In genomic region chr11:20208622-20209090, GRCh38 we compare ENCODE assay signal across 1 cellular context.
TF ChIP-seq lines count a peak whose summit lies in the region.

No MANE protein-coding gene starts in this region.

TF ChIP-seq in SK-N-SH, 30 proteins besides CTCF, POLR2A, EP300 and RAD21:
- no peak for TF ChIP-seq USF1 (IDR thresholded peaks at IDR 0.05; ENCODE audit: borderline replicate concordance, low read depth)
- TF ChIP-seq MAX (IDR thresholded peaks at IDR 0.05; ENCODE audit: low read depth), result no peak
- no peak for TF ChIP-seq MXI1 (IDR thresholded peaks at IDR 0.05; ENCODE audit: low read depth, low read length)
- TF ChIP-seq GATA2 (CRISPR knock-in tag; IDR thresholded peaks at IDR 0.05), result no peak
- TF ChIP-seq POLR2AphosphoS5 (IDR thresholded peaks at IDR 0.05; ENCODE audit: low read depth, low read length), result no peak
- TF ChIP-seq NRF1 (IDR thresholded peaks at IDR 0.05; ENCODE audit: low read depth, low read length), result no peak
- no peak for TF ChIP-seq FOXM1 (IDR thresholded peaks at IDR 0.05; ENCODE audit: low read depth)
- TF ChIP-seq TAF1 (IDR thresholded peaks at IDR 0.05; ENCODE audit: borderline replicate concordance, low read depth, low read length), result no peak
- TF ChIP-seq USF2 (IDR thresholded peaks at IDR 0.05; ENCODE audit: borderline replicate concordance, low read depth, low read length), result no peak
- no peak for TF ChIP-seq PBX3 (IDR thresholded peaks at IDR 0.05)
- no peak for TF ChIP-seq FOXJ3 (CRISPR knock-in tag; IDR thresholded peaks at IDR 0.05)
- TF ChIP-seq ELF1 (IDR thresholded peaks at IDR 0.05), result no peak
- no peak for TF ChIP-seq RCOR1 (IDR thresholded peaks at IDR 0.05; ENCODE audit: low read length)
- no peak for TF ChIP-seq TCF12 (IDR thresholded peaks at IDR 0.05)
- TF ChIP-seq IRF3 (IDR thresholded peaks at IDR 0.05; ENCODE audit: low read depth, low read length), result no peak
- no peak for TF ChIP-seq MEF2A (IDR thresholded peaks at IDR 0.05; ENCODE audit: borderline replicate concordance, low read depth)
